In genomic region chr6:169798764-169799473, GRCh38 we compare ENCODE assay signal across 1 cellular context.
TF ChIP-seq lines count a peak whose summit lies in the region.

No MANE protein-coding gene starts in this region.

TF ChIP-seq in HepG2, 621 proteins besides CTCF, POLR2A, EP300 and RAD21 (continued from another document and continues in another):
- TF ChIP-seq ZNF407 (CRISPR knock-in tag; IDR thresholded peaks at IDR 0.05; ENCODE audit: not compliant biosample characterization): no peak
- no peak for TF ChIP-seq SMC3 (IDR thresholded peaks at IDR 0.05; ENCODE audit: low read length)
- TF ChIP-seq ZNF337 (CRISPR knock-in tag; IDR thresholded peaks at IDR 0.05; ENCODE audit: borderline replicate concordance, low read depth): 0 out of 2 replicates have a peak, but pooled peaks have one; percentile 39
- TF ChIP-seq PAX8 (CRISPR knock-in tag; IDR thresholded peaks at IDR 0.05; ENCODE audit: borderline replicate concordance): 0 out of 2 replicates have a peak, but pooled peaks have one; percentile 15
- no peak for TF ChIP-seq NR2C2 (CRISPR knock-in tag; IDR thresholded peaks at IDR 0.05; ENCODE audit: borderline replicate concordance)
- 0 out of 2 replicates have a peak, but pooled peaks have one; percentile 26 for TF ChIP-seq RBFOX2 (IDR thresholded peaks at IDR 0.05; ENCODE audit: low read depth, low read length)
- TF ChIP-seq MBD4 (IDR thresholded peaks at IDR 0.05; ENCODE audit: borderline replicate concordance, low read length): no peak
- TF ChIP-seq HDAC1 (CRISPR knock-in tag; IDR thresholded peaks at IDR 0.05): peak; percentile 49; the same call in 1 of the 2 replicates
- TF ChIP-seq SP2 (CRISPR knock-in tag; IDR thresholded peaks at IDR 0.05): no peak
- no peak for TF ChIP-seq ZNF891 (CRISPR knock-in tag; IDR thresholded peaks at IDR 0.05)
- TF ChIP-seq ZNF33A (CRISPR knock-in tag; IDR thresholded peaks at IDR 0.05; ENCODE audit: borderline replicate concordance): 0 out of 2 replicates have a peak, but pooled peaks have one; percentile 86
- TF ChIP-seq ZBTB46 (CRISPR knock-in tag; IDR thresholded peaks at IDR 0.05; ENCODE audit: borderline replicate concordance): no peak
- no peak for TF ChIP-seq MEIS2 (CRISPR knock-in tag; IDR thresholded peaks at IDR 0.05)
- no peak for TF ChIP-seq ZSCAN12 (CRISPR knock-in tag; IDR thresholded peaks at IDR 0.05)
- TF ChIP-seq, protein P1, sequence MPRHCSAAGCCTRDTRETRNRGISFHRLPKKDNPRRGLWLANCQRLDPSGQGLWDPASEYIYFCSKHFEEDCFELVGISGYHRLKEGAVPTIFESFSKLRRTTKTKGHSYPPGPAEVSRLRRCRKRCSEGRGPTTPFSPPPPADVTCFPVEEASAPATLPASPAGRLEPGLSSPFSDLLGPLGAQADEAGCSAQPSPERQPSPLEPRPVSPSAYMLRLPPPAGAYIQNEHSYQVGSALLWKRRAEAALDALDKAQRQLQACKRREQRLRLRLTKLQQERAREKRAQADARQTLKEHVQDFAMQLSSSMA (CRISPR knock-in tag; IDR thresholded peaks at IDR 0.05): 0 out of 2 replicates have a peak, but pooled peaks have one; percentile 35
- no peak for TF ChIP-seq EHMT2 (IDR thresholded peaks at IDR 0.05; ENCODE audit: borderline replicate concordance, low read depth, low read length)
- TF ChIP-seq ZFYVE20 (CRISPR knock-in tag; IDR thresholded peaks at IDR 0.05; ENCODE audit: borderline replicate concordance, low read depth): no peak
- no peak; the same call in 1 of the 2 replicates for TF ChIP-seq SALL2 (CRISPR knock-in tag; IDR thresholded peaks at IDR 0.05)
- TF ChIP-seq SYNCRIP (IDR thresholded peaks at IDR 0.05; ENCODE audit: insufficient read depth, low read depth, low read length): no peak
- TF ChIP-seq, protein P2, sequence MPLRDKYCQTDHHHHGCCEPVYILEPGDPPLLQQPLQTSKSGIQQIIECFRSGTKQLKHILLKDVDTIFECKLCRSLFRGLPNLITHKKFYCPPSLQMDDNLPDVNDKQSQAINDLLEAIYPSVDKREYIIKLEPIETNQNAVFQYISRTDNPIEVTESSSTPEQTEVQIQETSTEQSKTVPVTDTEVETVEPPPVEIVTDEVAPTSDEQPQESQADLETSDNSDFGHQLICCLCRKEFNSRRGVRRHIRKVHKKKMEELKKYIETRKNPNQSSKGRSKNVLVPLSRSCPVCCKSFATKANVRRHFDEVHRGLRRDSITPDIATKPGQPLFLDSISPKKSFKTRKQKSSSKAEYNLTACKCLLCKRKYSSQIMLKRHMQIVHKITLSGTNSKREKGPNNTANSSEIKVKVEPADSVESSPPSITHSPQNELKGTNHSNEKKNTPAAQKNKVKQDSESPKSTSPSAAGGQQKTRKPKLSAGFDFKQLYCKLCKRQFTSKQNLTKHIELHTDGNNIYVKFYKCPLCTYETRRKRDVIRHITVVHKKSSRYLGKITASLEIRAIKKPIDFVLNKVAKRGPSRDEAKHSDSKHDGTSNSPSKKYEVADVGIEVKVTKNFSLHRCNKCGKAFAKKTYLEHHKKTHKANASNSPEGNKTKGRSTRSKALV (CRISPR knock-in tag; IDR thresholded peaks at IDR 0.05): no peak
- no peak for TF ChIP-seq HOXA7 (CRISPR knock-in tag; IDR thresholded peaks at IDR 0.05)
- TF ChIP-seq SRSF1 (optimal IDR thresholded peaks at IDR 0.05; ENCODE audit: low read depth, low read length): no peak
- TF ChIP-seq ZNF878 (CRISPR knock-in tag; IDR thresholded peaks at IDR 0.05): no peak
- TF ChIP-seq REL (CRISPR knock-in tag; conservative IDR thresholded peaks at IDR 0.05): no peak
- TF ChIP-seq, protein P3, sequence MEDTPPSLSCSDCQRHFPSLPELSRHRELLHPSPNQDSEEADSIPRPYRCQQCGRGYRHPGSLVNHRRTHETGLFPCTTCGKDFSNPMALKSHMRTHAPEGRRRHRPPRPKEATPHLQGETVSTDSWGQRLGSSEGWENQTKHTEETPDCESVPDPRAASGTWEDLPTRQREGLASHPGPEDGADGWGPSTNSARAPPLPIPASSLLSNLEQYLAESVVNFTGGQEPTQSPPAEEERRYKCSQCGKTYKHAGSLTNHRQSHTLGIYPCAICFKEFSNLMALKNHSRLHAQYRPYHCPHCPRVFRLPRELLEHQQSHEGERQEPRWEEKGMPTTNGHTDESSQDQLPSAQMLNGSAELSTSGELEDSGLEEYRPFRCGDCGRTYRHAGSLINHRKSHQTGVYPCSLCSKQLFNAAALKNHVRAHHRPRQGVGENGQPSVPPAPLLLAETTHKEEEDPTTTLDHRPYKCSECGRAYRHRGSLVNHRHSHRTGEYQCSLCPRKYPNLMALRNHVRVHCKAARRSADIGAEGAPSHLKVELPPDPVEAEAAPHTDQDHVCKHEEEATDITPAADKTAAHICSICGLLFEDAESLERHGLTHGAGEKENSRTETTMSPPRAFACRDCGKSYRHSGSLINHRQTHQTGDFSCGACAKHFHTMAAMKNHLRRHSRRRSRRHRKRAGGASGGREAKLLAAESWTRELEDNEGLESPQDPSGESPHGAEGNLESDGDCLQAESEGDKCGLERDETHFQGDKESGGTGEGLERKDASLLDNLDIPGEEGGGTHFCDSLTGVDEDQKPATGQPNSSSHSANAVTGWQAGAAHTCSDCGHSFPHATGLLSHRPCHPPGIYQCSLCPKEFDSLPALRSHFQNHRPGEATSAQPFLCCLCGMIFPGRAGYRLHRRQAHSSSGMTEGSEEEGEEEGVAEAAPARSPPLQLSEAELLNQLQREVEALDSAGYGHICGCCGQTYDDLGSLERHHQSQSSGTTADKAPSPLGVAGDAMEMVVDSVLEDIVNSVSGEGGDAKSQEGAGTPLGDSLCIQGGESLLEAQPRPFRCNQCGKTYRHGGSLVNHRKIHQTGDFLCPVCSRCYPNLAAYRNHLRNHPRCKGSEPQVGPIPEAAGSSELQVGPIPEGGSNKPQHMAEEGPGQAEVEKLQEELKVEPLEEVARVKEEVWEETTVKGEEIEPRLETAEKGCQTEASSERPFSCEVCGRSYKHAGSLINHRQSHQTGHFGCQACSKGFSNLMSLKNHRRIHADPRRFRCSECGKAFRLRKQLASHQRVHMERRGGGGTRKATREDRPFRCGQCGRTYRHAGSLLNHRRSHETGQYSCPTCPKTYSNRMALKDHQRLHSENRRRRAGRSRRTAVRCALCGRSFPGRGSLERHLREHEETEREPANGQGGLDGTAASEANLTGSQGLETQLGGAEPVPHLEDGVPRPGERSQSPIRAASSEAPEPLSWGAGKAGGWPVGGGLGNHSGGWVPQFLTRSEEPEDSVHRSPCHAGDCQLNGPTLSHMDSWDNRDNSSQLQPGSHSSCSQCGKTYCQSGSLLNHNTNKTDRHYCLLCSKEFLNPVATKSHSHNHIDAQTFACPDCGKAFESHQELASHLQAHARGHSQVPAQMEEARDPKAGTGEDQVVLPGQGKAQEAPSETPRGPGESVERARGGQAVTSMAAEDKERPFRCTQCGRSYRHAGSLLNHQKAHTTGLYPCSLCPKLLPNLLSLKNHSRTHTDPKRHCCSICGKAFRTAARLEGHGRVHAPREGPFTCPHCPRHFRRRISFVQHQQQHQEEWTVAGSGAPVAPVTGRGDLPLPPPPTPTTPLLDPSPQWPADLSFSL (CRISPR knock-in tag; IDR thresholded peaks at IDR 0.05): no peak
- no peak for TF ChIP-seq AFF4 (CRISPR knock-in tag; IDR thresholded peaks at IDR 0.05)
- TF ChIP-seq AGO2 (optimal IDR thresholded peaks at IDR 0.05; ENCODE audit: low read depth, low read length): peak; percentile 44
- TF ChIP-seq ZNF784 (CRISPR knock-in tag; IDR thresholded peaks at IDR 0.05; ENCODE audit: borderline replicate concordance): no peak
- TF ChIP-seq ZMYM3 (CRISPR knock-in tag; IDR thresholded peaks at IDR 0.05): no peak
- 0 out of 2 replicates have a peak, but pooled peaks have one; percentile 10 for TF ChIP-seq HOXD1 (CRISPR knock-in tag; IDR thresholded peaks at IDR 0.05)
- no peak for TF ChIP-seq NFYB (CRISPR knock-in tag; IDR thresholded peaks at IDR 0.05)
- no peak for TF ChIP-seq TAF15 (IDR thresholded peaks at IDR 0.05; ENCODE audit: low read depth, low read length, poor library complexity, severe bottlenecking)
